In the genomic region with DNA sequence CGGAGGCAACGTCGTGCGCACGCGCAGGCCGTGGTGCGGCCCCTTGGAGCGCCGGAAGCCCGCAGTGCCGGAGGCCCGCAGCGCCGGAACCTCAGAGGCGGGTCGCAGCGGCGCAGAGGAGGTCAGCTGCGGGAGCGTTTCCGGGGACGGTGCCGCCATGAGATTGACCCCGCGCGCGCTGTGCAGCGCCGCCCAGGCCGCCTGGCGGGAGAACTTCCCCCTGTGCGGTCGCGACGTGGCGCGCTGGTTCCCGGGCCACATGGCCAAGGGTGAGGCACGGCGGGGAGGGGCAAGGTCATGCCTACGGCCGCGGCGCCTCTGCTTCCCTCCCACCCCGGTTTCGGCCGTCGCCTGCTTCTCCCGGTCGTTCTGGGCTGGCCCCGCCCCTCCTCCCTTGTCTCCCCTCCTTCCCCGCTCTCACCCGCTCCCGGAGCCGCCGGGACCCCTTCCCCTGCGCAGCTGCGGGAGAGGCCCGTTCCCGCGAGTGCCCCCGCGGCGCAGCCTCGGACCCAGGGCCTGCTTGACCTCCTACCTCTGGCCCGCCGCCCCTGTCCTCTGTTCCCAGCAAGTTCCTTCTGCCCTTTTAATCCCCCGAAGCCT, we compare ENCODE assay signal across 1 cellular context.
TF ChIP-seq lines count a peak whose summit lies in the region.

TSS of gene MTG1 (plus strand) at position 94 of the 600 bp plus-strand sequence. CDS start at position 158, 64 bp downstream.

TF ChIP-seq in HepG2, 621 proteins besides CTCF, POLR2A, EP300 and RAD21 (continued from another document and continues in another):
- TF ChIP-seq ZNF639 (CRISPR knock-in tag; conservative IDR thresholded peaks at IDR 0.05) = peak; percentile 97
- TF ChIP-seq, protein P1, sequence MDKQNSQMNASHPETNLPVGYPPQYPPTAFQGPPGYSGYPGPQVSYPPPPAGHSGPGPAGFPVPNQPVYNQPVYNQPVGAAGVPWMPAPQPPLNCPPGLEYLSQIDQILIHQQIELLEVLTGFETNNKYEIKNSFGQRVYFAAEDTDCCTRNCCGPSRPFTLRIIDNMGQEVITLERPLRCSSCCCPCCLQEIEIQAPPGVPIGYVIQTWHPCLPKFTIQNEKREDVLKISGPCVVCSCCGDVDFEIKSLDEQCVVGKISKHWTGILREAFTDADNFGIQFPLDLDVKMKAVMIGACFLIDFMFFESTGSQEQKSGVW (CRISPR knock-in tag; IDR thresholded peaks at IDR 0.05; ENCODE audit: borderline replicate concordance) = no peak
- TF ChIP-seq DBP (CRISPR knock-in tag; IDR thresholded peaks at IDR 0.05; ENCODE audit: not compliant biosample characterization) = peak; percentile 54
- TF ChIP-seq ZNF33A (CRISPR knock-in tag; IDR thresholded peaks at IDR 0.05; ENCODE audit: borderline replicate concordance) = 0 out of 2 replicates have a peak, but pooled peaks have one; percentile 49
- TF ChIP-seq SALL1 (CRISPR knock-in tag; IDR thresholded peaks at IDR 0.05) = peak; percentile 89
- peak; percentile 82; the same call in 1 of the 2 replicates for TF ChIP-seq ZNF17 (CRISPR knock-in tag; IDR thresholded peaks at IDR 0.05)
- TF ChIP-seq ZNF660 (CRISPR knock-in tag; IDR thresholded peaks at IDR 0.05; ENCODE audit: borderline replicate concordance, low read depth) = no peak
- no peak for TF ChIP-seq CEBPB (IDR thresholded peaks at IDR 0.05; ENCODE audit: borderline replicate concordance, low read depth, low read length)
- TF ChIP-seq ZSCAN29 (CRISPR knock-in tag; conservative IDR thresholded peaks at IDR 0.05) = 0 out of 2 replicates have a peak, but pooled peaks have one; percentile 21
- peak; percentile 90; the same call in 1 of the 2 replicates for TF ChIP-seq ZNF713 (CRISPR knock-in tag; IDR thresholded peaks at IDR 0.05)
- no peak for TF ChIP-seq GPN1 (CRISPR knock-in tag; IDR thresholded peaks at IDR 0.05; ENCODE audit: borderline replicate concordance)
- TF ChIP-seq ZNF558 (CRISPR knock-in tag; IDR thresholded peaks at IDR 0.05; ENCODE audit: borderline replicate concordance) = no peak
- TF ChIP-seq KLF12 (CRISPR knock-in tag; IDR thresholded peaks at IDR 0.05; ENCODE audit: borderline replicate concordance) = peak; percentile 80; the same call in 1 of the 2 replicates
- TF ChIP-seq FOXO1 (CRISPR knock-in tag; IDR thresholded peaks at IDR 0.05) = peak; percentile 69
- no peak for TF ChIP-seq ZNF451 (CRISPR knock-in tag; IDR thresholded peaks at IDR 0.05)
- no peak for TF ChIP-seq ZNF367 (CRISPR knock-in tag; IDR thresholded peaks at IDR 0.05; ENCODE audit: borderline replicate concordance)
- no peak for TF ChIP-seq ZNF326 (CRISPR knock-in tag; IDR thresholded peaks at IDR 0.05; ENCODE audit: borderline replicate concordance)
- TF ChIP-seq SPEN (CRISPR knock-in tag; IDR thresholded peaks at IDR 0.05; ENCODE audit: low read depth) = peak; percentile 91
- no peak for TF ChIP-seq NFIB (CRISPR knock-in tag; IDR thresholded peaks at IDR 0.05; ENCODE audit: borderline replicate concordance)
- TF ChIP-seq, protein P2, sequence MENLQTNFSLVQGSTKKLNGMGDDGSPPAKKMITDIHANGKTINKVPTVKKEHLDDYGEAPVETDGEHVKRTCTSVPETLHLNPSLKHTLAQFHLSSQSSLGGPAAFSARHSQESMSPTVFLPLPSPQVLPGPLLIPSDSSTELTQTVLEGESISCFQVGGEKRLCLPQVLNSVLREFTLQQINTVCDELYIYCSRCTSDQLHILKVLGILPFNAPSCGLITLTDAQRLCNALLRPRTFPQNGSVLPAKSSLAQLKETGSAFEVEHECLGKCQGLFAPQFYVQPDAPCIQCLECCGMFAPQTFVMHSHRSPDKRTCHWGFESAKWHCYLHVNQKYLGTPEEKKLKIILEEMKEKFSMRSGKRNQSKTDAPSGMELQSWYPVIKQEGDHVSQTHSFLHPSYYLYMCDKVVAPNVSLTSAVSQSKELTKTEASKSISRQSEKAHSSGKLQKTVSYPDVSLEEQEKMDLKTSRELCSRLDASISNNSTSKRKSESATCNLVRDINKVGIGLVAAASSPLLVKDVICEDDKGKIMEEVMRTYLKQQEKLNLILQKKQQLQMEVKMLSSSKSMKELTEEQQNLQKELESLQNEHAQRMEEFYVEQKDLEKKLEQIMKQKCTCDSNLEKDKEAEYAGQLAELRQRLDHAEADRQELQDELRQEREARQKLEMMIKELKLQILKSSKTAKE (CRISPR knock-in tag; IDR thresholded peaks at IDR 0.05; ENCODE audit: borderline replicate concordance) = peak; percentile 56; the same call in 1 of the 2 replicates
- no peak for TF ChIP-seq ZNF484 (CRISPR knock-in tag; IDR thresholded peaks at IDR 0.05; ENCODE audit: borderline replicate concordance, low read depth)
- TF ChIP-seq SRF (IDR thresholded peaks at IDR 0.05; ENCODE audit: low read depth, low read length) = no peak; the same call in 1 of the 2 replicates
- TF ChIP-seq, protein P3, sequence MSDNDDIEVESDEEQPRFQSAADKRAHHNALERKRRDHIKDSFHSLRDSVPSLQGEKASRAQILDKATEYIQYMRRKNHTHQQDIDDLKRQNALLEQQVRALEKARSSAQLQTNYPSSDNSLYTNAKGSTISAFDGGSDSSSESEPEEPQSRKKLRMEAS (IDR thresholded peaks at IDR 0.05) = peak; percentile 97
- no peak for TF ChIP-seq ZNF549 (CRISPR knock-in tag; IDR thresholded peaks at IDR 0.05)
- TF ChIP-seq ZNF619 (CRISPR knock-in tag; IDR thresholded peaks at IDR 0.05) = peak; percentile 87; the same call in 1 of the 2 replicates
- no peak for TF ChIP-seq ZNF652 (CRISPR knock-in tag; IDR thresholded peaks at IDR 0.05; ENCODE audit: borderline replicate concordance, low read depth)
- peak; percentile 72 for TF ChIP-seq ZBTB20 (CRISPR knock-in tag; IDR thresholded peaks at IDR 0.05; ENCODE audit: borderline replicate concordance, low read depth)
- no peak for TF ChIP-seq HOMEZ (CRISPR knock-in tag; IDR thresholded peaks at IDR 0.05; ENCODE audit: low read depth)
- no peak for TF ChIP-seq HNRNPH1 (optimal IDR thresholded peaks at IDR 0.05; ENCODE audit: low read depth, low read length)
- TF ChIP-seq SIN3A (IDR thresholded peaks at IDR 0.05; ENCODE audit: borderline replicate concordance, low read depth, low read length) = peak; percentile 96; the same call in 1 of the 2 replicates
- TF ChIP-seq PATZ1 (CRISPR knock-in tag; IDR thresholded peaks at IDR 0.05) = peak; percentile 34; the same call in 1 of the 2 replicates
- TF ChIP-seq GMEB1 (CRISPR knock-in tag; IDR thresholded peaks at IDR 0.05; ENCODE audit: borderline replicate concordance) = peak; percentile 91
- no peak for TF ChIP-seq ZNF224 (CRISPR knock-in tag; IDR thresholded peaks at IDR 0.05)
- no peak for TF ChIP-seq CREM (IDR thresholded peaks at IDR 0.05)
- no peak for TF ChIP-seq CREM (CRISPR knock-in tag; IDR thresholded peaks at IDR 0.05)
- TF ChIP-seq, protein P4, sequence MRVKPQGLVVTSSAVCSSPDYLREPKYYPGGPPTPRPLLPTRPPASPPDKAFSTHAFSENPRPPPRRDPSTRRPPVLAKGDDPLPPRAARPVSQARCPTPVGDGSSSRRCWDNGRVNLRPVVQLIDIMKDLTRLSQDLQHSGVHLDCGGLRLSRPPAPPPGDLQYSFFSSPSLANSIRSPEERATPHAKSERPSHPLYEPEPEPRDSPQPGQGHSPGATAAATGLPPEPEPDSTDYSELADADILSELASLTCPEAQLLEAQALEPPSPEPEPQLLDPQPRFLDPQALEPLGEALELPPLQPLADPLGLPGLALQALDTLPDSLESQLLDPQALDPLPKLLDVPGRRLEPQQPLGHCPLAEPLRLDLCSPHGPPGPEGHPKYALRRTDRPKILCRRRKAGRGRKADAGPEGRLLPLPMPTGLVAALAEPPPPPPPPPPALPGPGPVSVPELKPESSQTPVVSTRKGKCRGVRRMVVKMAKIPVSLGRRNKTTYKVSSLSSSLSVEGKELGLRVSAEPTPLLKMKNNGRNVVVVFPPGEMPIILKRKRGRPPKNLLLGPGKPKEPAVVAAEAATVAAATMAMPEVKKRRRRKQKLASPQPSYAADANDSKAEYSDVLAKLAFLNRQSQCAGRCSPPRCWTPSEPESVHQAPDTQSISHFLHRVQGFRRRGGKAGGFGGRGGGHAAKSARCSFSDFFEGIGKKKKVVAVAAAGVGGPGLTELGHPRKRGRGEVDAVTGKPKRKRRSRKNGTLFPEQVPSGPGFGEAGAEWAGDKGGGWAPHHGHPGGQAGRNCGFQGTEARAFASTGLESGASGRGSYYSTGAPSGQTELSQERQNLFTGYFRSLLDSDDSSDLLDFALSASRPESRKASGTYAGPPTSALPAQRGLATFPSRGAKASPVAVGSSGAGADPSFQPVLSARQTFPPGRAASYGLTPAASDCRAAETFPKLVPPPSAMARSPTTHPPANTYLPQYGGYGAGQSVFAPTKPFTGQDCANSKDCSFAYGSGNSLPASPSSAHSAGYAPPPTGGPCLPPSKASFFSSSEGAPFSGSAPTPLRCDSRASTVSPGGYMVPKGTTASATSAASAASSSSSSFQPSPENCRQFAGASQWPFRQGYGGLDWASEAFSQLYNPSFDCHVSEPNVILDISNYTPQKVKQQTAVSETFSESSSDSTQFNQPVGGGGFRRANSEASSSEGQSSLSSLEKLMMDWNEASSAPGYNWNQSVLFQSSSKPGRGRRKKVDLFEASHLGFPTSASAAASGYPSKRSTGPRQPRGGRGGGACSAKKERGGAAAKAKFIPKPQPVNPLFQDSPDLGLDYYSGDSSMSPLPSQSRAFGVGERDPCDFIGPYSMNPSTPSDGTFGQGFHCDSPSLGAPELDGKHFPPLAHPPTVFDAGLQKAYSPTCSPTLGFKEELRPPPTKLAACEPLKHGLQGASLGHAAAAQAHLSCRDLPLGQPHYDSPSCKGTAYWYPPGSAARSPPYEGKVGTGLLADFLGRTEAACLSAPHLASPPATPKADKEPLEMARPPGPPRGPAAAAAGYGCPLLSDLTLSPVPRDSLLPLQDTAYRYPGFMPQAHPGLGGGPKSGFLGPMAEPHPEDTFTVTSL (CRISPR knock-in tag; IDR thresholded peaks at IDR 0.05; ENCODE audit: borderline replicate concordance) = 0 out of 2 replicates have a peak, but pooled peaks have one; percentile 53
- no peak for TF ChIP-seq PBX3 (CRISPR knock-in tag; IDR thresholded peaks at IDR 0.05; ENCODE audit: borderline replicate concordance)
- peak; percentile 87; the same call in 1 of the 2 replicates for TF ChIP-seq ZSCAN30 (CRISPR knock-in tag; IDR thresholded peaks at IDR 0.05)
- TF ChIP-seq HNRNPK (IDR thresholded peaks at IDR 0.05; ENCODE audit: low read depth, low read length, poor library complexity, severe bottlenecking) = peak; percentile 94
- peak; percentile 18; the same call in 1 of the 2 replicates for TF ChIP-seq NRL (CRISPR knock-in tag; IDR thresholded peaks at IDR 0.05; ENCODE audit: borderline replicate concordance)
- peak; percentile 39 for TF ChIP-seq STAG1 (CRISPR knock-in tag; IDR thresholded peaks at IDR 0.05)
